ENCODE assay signal across 8 cellular contexts in the genomic region with DNA sequence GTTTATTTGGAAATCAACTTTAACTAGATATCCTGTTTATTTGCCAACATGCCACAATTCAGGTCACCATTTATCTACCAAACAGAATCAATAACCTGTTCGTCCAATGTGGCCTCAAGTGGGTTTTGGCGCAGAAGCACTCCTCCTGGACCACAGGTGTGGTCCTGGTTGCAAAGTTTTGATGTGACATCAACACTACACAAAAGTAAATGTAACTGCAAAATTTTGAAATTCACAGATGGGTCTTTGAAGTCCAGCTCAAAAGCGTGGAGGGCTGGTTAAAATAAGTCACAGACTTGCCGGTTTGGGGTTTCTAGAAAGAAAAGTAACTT. TPM values are rescaled to one million over a fixed set of nuclear protein-coding genes. Genes with fewer than 3 reads are reported as not detected.
DNase-seq lines count a peak whose midpoint lies in the region; ATAC-seq, FAIRE-seq and TF ChIP-seq lines count a peak whose summit lies in the region.

No MANE protein-coding gene starts in this region.

- 0 out of 4 replicates have a peak, but pooled peaks cover 0 to 2% of the 10 kb centered on the region in 2 experiments for H3K36me3 ChIP-seq in HCT116 (ENCODE audit: control insufficient read depth in 1 of 2, insufficient read depth in 2 of 2, low read length in 2 of 2)
- H3K36me3 ChIP-seq in GM12878 (ENCODE audit: control insufficient read depth in 2 of 2, insufficient read depth in 2 of 2, low read length in 1 of 2), result no peaks in the 10 kb centered on the region

- H3K36me3 Mint-ChIP-seq in mesothelial cell of epicardium, result no peaks in the 10 kb centered on the region

- H3K27ac Mint-ChIP-seq in mesothelial cell of epicardium, result peak overlapping the region; percentile 99

- CTCF ChIA-PET in AG04449 (lab: Yijun Ruan, JAX), result interaction anchor here (0.8 to 1.6 kb wide), 2 partner anchors 9 to 16 kb away, joined by 3 to 9 read pairs; no protein-coding TSS in a partner anchor
- CTCF ChIA-PET in HCT116 (lab: Charles Lee), result interaction anchor here (2.1 kb wide), 1 partner anchor 9 kb away, joined by 7 read pairs; no protein-coding TSS in a partner anchor
- CTCF ChIA-PET in GM12878 (lab: Yijun Ruan, JAX), result interaction anchor here (0.5 to 2.6 kb wide), 10 partner anchors 9 to 218 kb away, joined by 3 to 46 read pairs (median 6); partner anchors contain the start of gene IFIH1

- SMC1A ChIA-PET in GM12878 (lab: Charles Lee; ENCODE audit: uncharacterized antibody, unreplicated experiment), result interaction anchor here (0.9 to 2.7 kb wide), 6 partner anchors 9 to 121 kb away, joined by 3 to 15 read pairs (median 6); partner anchors contain the start of gene IFIH1

- H3K9me3 Mint-ChIP-seq in mesothelial cell of epicardium, result no peaks in the 10 kb centered on the region

- H3K27ac ChIP-seq in HCT116 (ENCODE audit: low read depth, low read length) (no peak overlapping the region), GM12878 (ENCODE audit: control insufficient read depth, insufficient read depth) (peak overlapping the region; percentile 38; the same call in 1 of the 2 replicates)

- H3K9me3 ChIP-seq in HCT116 (ENCODE audit: control insufficient read depth in 1 of 2, insufficient read depth in 1 of 2, low read depth in 1 of 2, low read length in 2 of 2) (no peaks in the 10 kb centered on the region), GM12878 (replicated peaks; ENCODE audit: control insufficient read depth, insufficient read depth, low read length) (no peaks in the 10 kb centered on the region)

- peaks cover 49% of the 10 kb centered on the region for H3K27me3 Mint-ChIP-seq in mesothelial cell of epicardium (ENCODE audit: low read depth)

- ATAC-seq in HCT116 (no peak), GM12878 (no peak)

- 50% methylated on average over 4 of the region's 4 CpGs for WGBS in GM12878 (ENCODE audit: insufficient coverage, insufficient replicate concordance, low lambda C conversion rate, missing lambda C conversion rate)

- intact Hi-C loops in HCT116 (cut with micrococcal nuclease), result no loop called here
- intact Hi-C loops in GM12878 (cut with micrococcal nuclease; ENCODE audit: unreplicated experiment), result loop anchor here (2.0 kb wide), 1 partner anchor 25 kb away; the partner anchor contains the start of gene IFIH1

- H3K27me3 ChIP-seq in HCT116 (ENCODE audit: insufficient read depth, low read length) (no peaks in the 10 kb centered on the region), GM12878 (replicated peaks in 1 of 2; ENCODE audit: control insufficient read depth in 2 of 2, insufficient read depth in 2 of 2, low read length in 1 of 2) (no peaks in the 10 kb centered on the region)

- no peak for FAIRE-seq in GM12878 (lab: Jason Lieb, UNC)

- peak overlapping the region; percentile 86 for H3K4me3 ChIP-seq in AG04449 (ENCODE audit: low read depth, low read length)
- H3K4me3 ChIP-seq in HCT116 (replicated peaks in 1 of 2; ENCODE audit: low read depth in 1 of 2, low read length in 2 of 2), result peak overlapping the region; percentile 83 to 84
- H3K4me3 ChIP-seq in GM12878, result peak overlapping the region; percentile 98

- in situ Hi-C loops in GM12878 (cut with MboI), result no loop called here

- H3K4me1 Mint-ChIP-seq in mesothelial cell of epicardium, result peaks cover 14% of the 10 kb centered on the region

- H2AFZ ChIP-seq in HCT116 (ENCODE audit: low read depth, low read length, poor library complexity, severe bottlenecking), result peak overlapping the region; percentile 94
- peak overlapping the region; percentile 95 for H2AFZ ChIP-seq in GM12878 (ENCODE audit: control insufficient read depth, low read depth, low read length)

- RAD21 ChIA-PET in HCT116 (lab: Charles Lee; ENCODE audit: low non-redundant PET in 1 of 2, low total read pairs in 2 of 2, uncharacterized antibody in 2 of 2, unreplicated experiment in 2 of 2) (no interaction called here), GM12878 (lab: Charles Lee; ENCODE audit: unreplicated experiment) (interaction anchor here (0.9 to 2.1 kb wide), 6 partner anchors 9 to 449 kb away, joined by 3 to 5 read pairs (median 4); no protein-coding TSS in a partner anchor)

- H3K4me3 Mint-ChIP-seq in mesothelial cell of epicardium, result peak overlapping the region; percentile 95

- no peaks in the 10 kb centered on the region; the same call in 1 of the 2 replicates for H3K9me2 ChIP-seq in HCT116 (ENCODE audit: insufficient read depth)

- POLR2A ChIA-PET in AG04449 (lab: Yijun Ruan, JAX) (no interaction called here), HCT116 (lab: Charles Lee) (interaction anchor here (1.5 kb wide), 1 partner anchor 24 kb away, joined by 3 read pairs; no protein-coding TSS in a partner anchor), GM12878 (lab: Charles Lee) (interaction anchor here (0.7 to 1.9 kb wide), 6 partner anchors 9 to 394 kb away, joined by 3 to 5 read pairs (median 4); partner anchors contain the start of gene IFIH1)

- H3K4me2 ChIP-seq in HCT116 (ENCODE audit: low read length) (peak overlapping the region; percentile 92), GM12878 (ENCODE audit: control insufficient read depth, insufficient read depth) (peak overlapping the region; percentile 93)

- H4K20me1 ChIP-seq in HCT116 (ENCODE audit: insufficient read depth) (no peaks in the 10 kb centered on the region; the same call in 1 of the 2 replicates), GM12878 (ENCODE audit: control insufficient read depth, insufficient read depth) (no peaks in the 10 kb centered on the region)

- no peak for DNase-seq in AG04449 (ENCODE audit: low read depth, low spot score)
- no peak for DNase-seq in HCT116 (ENCODE audit: low read depth, low spot score)
- DNase-seq in GM12878 (ENCODE audit: low read depth, low spot score), result no peak
- no peak for DNase-seq in mesothelial cell of epicardium (ENCODE audit: low spot score in 2 of 2, unreplicated experiment in 2 of 2)
- no peak for DNase-seq in cortex of kidney (lab: John Stamatoyannopoulos, UW)
- DNase-seq in stimulated activated CD4-positive, alpha-beta T cell treated with anti-CD3 and anti-CD28 coated beads, Interleukin-12 subunit alpha, Interleukin-12 subunit beta, amount 100 ng/mL, for 4 hours, result no peak
- no peak for DNase-seq in C1 segment of cervical spinal cord (lab: John Stamatoyannopoulos, UW)
- no peak for DNase-seq in inferior parietal cortex (ENCODE audit: extremely low spot score)

- no peak for TF ChIP-seq EP300 in GM12878 (IDR thresholded peaks at IDR 0.05; ENCODE audit: borderline replicate concordance in 1 of 2, control insufficient read depth in 1 of 2, low read depth in 2 of 2, low read length in 2 of 2)

- no peak for TF ChIP-seq POLR2A in HCT116 (IDR thresholded peaks at IDR 0.05; ENCODE audit: borderline replicate concordance, extremely low read depth, insufficient read depth, insufficient read length)
- no peak for TF ChIP-seq POLR2A in GM12878 (IDR thresholded peaks at IDR 0.05; ENCODE audit: low read depth, low read length)

- TF ChIP-seq RAD21 in HCT116 (IDR thresholded peaks at IDR 0.05; ENCODE audit: low read depth) (no peak), GM12878 (IDR thresholded peaks at IDR 0.05; ENCODE audit: insufficient read depth, low read depth, low read length) (no peak)

- H3K79me2 ChIP-seq in HCT116 (ENCODE audit: insufficient read depth, low read length) (peaks cover 9% of the 10 kb centered on the region), GM12878 (ENCODE audit: control insufficient read depth, insufficient read depth, low read length) (peaks cover 10% of the 10 kb centered on the region)

- TF ChIP-seq CTCF in AG04449 (IDR thresholded peaks at IDR 0.05; ENCODE audit: insufficient read depth, low read length, missing control alignments) (no peak), HCT116 (IDR thresholded peaks at IDR 0.05 in 2 of 3, conservative IDR thresholded peaks at IDR 0.05 in 1 of 3; ENCODE audit: borderline replicate concordance in 1 of 3, insufficient read depth in 1 of 3, low read depth in 2 of 3, low read length in 2 of 3) (no peak), GM12878 (IDR thresholded peaks at IDR 0.05 in 2 of 3, conservative IDR thresholded peaks at IDR 0.05 in 1 of 3; ENCODE audit: control insufficient read depth in 2 of 3, extremely low read depth in 1 of 3, insufficient read depth in 1 of 3, low read depth in 3 of 3, low read length in 3 of 3) (no peak), mesothelial cell of epicardium (IDR thresholded peaks at IDR 0.05; ENCODE audit: unreplicated experiment) (no peak)

- BruUV-seq in HCT116 (replicated peaks; lab: Mats Ljungman, UMichigan) (no TSS peak), GM12878 (replicated peaks; lab: Mats Ljungman, UMichigan) (no TSS peak)

- H3K4me1 ChIP-seq in HCT116 (ENCODE audit: control insufficient read depth in 1 of 2, insufficient read depth in 2 of 2, low read length in 2 of 2) (peaks cover 3 to 13% of the 10 kb centered on the region in 2 experiments; a peak in 3 of 4 replicates), GM12878 (ENCODE audit: control insufficient read depth, insufficient read depth, low read length) (no peaks in the 10 kb centered on the region)

- H3K9ac ChIP-seq in HCT116 (ENCODE audit: low read length) (no peak overlapping the region), GM12878 (ENCODE audit: control insufficient read depth, insufficient read depth, low read length) (no peak overlapping the region)

RNA-seq across cellular contexts. Expression of gene GCA, which starts 0.5 kb away (rescaled TPM):
- total RNA-seq in HCT116 (2021; ENCODE audit: unreplicated experiment), result 18.8 TPM
- polyA plus RNA-seq in HCT116 (2012), result 16.9 and 24.4 TPM in 2 replicates
- total RNA-seq in GM12878 (2013; cell fraction: nucleolus; rRNA removed), result 20.9 and 24.6 TPM in 2 replicates
- total RNA-seq in GM12878 (2014; rRNA removed), result 30.1 and 32.7 TPM in 2 replicates
- total RNA-seq in GM12878 (2014; rRNA removed; fragmentation: Illumina TruSeq; extraction: Trizol), result 20.6 and 22.8 TPM in 2 replicates
- total RNA-seq in GM12878 (2021), result 26.7 and 29.9 TPM in 2 replicates
- 13.6 TPM for polyA plus RNA-seq in GM12878 (2011; ENCODE audit: low read depth)
- 55.7 and 69.8 TPM in 2 replicates for polyA plus RNA-seq in GM12878 (2011; rRNA removed)
- polyA plus RNA-seq in GM12878 (2011; cell fraction: cytosol; rRNA removed), result 20.6 and 24.3 TPM in 2 replicates
- 18.8 and 26.5 TPM in 2 replicates for polyA plus RNA-seq in GM12878 (2011; cell fraction: nucleus; rRNA removed)
- polyA plus RNA-seq in GM12878 (2012), result 19.2 and 20.2 TPM in 2 replicates
- polyA plus RNA-seq in GM12878 (2014; fragmentation: Illumina TruSeq; extraction: Trizol), result 25.1 and 30.8 TPM in 2 replicates
- 10 to 100 TPM; 53.5 to 81.9 TPM for polyA plus RNA-seq in GM12878 (2014; fragmentation: Nextera tagmentation; extraction: Ambion mirVana)
- 28.0 and 37.7 TPM in 2 replicates for polyA plus RNA-seq in GM12878 (2014; rRNA removed)
- 10 to 100 TPM; 33.9 to 36.0 TPM for polyA plus RNA-seq in GM12878 (2016; fragmentation: Nextera tagmentation; extraction: Ambion mirVana)
- 19.4 and 30.1 TPM in 2 replicates for polyA minus RNA-seq in GM12878 (2011; rRNA and poly(A)+ RNA removed)
- polyA minus RNA-seq in GM12878 (2011; cell fraction: cytosol; rRNA and poly(A)+ RNA removed), result 16.1 and 16.2 TPM in 2 replicates
- polyA minus RNA-seq in GM12878 (2011; cell fraction: nucleus; rRNA and poly(A)+ RNA removed), result 11.0 and 15.9 TPM in 2 replicates
- total RNA-seq in mesothelial cell of epicardium, result 39.8 to 41.5 TPM (median 40.5 TPM) in 3 replicates

RNA-seq across cellular contexts. Expression of gene IFIH1, which starts 25.0 kb away (rescaled TPM):
- total RNA-seq in HCT116 (2021; ENCODE audit: unreplicated experiment), result 7.0 TPM
- polyA plus RNA-seq in HCT116 (2012), result 2.5 and 2.8 TPM in 2 replicates
- total RNA-seq in GM12878 (2013; cell fraction: nucleolus; rRNA removed), result 214 and 225 TPM in 2 replicates
- 29.2 and 34.0 TPM in 2 replicates for total RNA-seq in GM12878 (2014; rRNA removed)
- total RNA-seq in GM12878 (2014; rRNA removed; fragmentation: Illumina TruSeq; extraction: Trizol), result 35.8 and 37.9 TPM in 2 replicates
- 35.1 and 36.1 TPM in 2 replicates for total RNA-seq in GM12878 (2021)
- 21.3 TPM for polyA plus RNA-seq in GM12878 (2011; ENCODE audit: low read depth)
- polyA plus RNA-seq in GM12878 (2011; rRNA removed), result 37.8 and 58.9 TPM in 2 replicates
- polyA plus RNA-seq in GM12878 (2011; cell fraction: cytosol; rRNA removed), result 15.4 and 19.3 TPM in 2 replicates
- 60.7 and 68.6 TPM in 2 replicates for polyA plus RNA-seq in GM12878 (2011; cell fraction: nucleus; rRNA removed)
- polyA plus RNA-seq in GM12878 (2012), result 26.2 and 45.2 TPM in 2 replicates
- 40.9 and 52.3 TPM in 2 replicates for polyA plus RNA-seq in GM12878 (2014; fragmentation: Illumina TruSeq; extraction: Trizol)
- 10 to 100 TPM; 12.5 to 16.4 TPM for polyA plus RNA-seq in GM12878 (2014; fragmentation: Nextera tagmentation; extraction: Ambion mirVana)
- polyA plus RNA-seq in GM12878 (2014; rRNA removed), result 15.6 and 18.3 TPM in 2 replicates
- 10 to 100 TPM; 24.9 to 28.4 TPM for polyA plus RNA-seq in GM12878 (2016; fragmentation: Nextera tagmentation; extraction: Ambion mirVana)
- polyA minus RNA-seq in GM12878 (2011; rRNA and poly(A)+ RNA removed), result 23.4 and 24.0 TPM in 2 replicates
- 13.0 and 13.9 TPM in 2 replicates for polyA minus RNA-seq in GM12878 (2011; cell fraction: cytosol; rRNA and poly(A)+ RNA removed)
- 62.0 and 86.5 TPM in 2 replicates for polyA minus RNA-seq in GM12878 (2011; cell fraction: nucleus; rRNA and poly(A)+ RNA removed)
- total RNA-seq in mesothelial cell of epicardium, result 8.4 to 10.7 TPM (median 9.3 TPM) in 3 replicates
